15 cellular contexts compared by ENCODE assay signal in genomic region chr19:49801401-49801888, GRCh38. TPM values are rescaled to one million over a fixed set of nuclear protein-coding genes. Genes with fewer than 3 reads are reported as not detected.
DNase-seq lines count a peak whose midpoint lies in the region; ATAC-seq and TF ChIP-seq lines count a peak whose summit lies in the region.
"Had no signal": no experiment of that assay in that cellular context is flagged by ENCODE, and none has a peak within 500 bp of the region (broad histone marks: within the 10 kb centered on the region; RNA-seq: fewer than 3 reads in every experiment).

No MANE protein-coding gene starts in this region.

- H3K36me3 ChIP-seq in neural cell (ENCODE audit: insufficient read depth, low read length) = no peaks in the 10 kb centered on the region

- H3K9me2 ChIP-seq in neural cell (ENCODE audit: insufficient read depth, low read length) = no peaks in the 10 kb centered on the region

- no peaks in the 10 kb centered on the region for H3K79me2 ChIP-seq in neural cell (replicated peaks; ENCODE audit: insufficient read depth, low read length)

- H3K4me3 ChIP-seq in fibroblast of mammary gland (ENCODE audit: control insufficient read depth, low read depth, low read length) (no peak overlapping the region), neural cell (ENCODE audit: low read length) (peak overlapping the region; percentile 54)
- H3K4me3 ChIP-seq: A549 had no signal

- no peak for TF ChIP-seq EP300 in neural cell (conservative IDR thresholded peaks at IDR 0.05; ENCODE audit: poor library complexity, severe bottlenecking)

- TF ChIP-seq CTCF in fibroblast of mammary gland (conservative IDR thresholded peaks at IDR 0.05; ENCODE audit: control insufficient read depth, insufficient read depth, low read depth, low read length) (no peak), neural cell (IDR thresholded peaks at IDR 0.05; ENCODE audit: poor library complexity, severe bottlenecking) (no peak)

- H3K27ac ChIP-seq in neural cell (ENCODE audit: low read length) = no peak overlapping the region
- H3K27ac ChIP-seq: A549 had no signal

- no peak overlapping the region for H2AFZ ChIP-seq in neural cell (ENCODE audit: low read depth, low read length)

- H3K9me3 ChIP-seq in neural cell (ENCODE audit: low read length) = no peaks in the 10 kb centered on the region
- H3K9me3 ChIP-seq: A549 had no signal

- TF ChIP-seq RAD21 in neural cell (conservative IDR thresholded peaks at IDR 0.05) = no peak

- H4K20me1 ChIP-seq in neural cell (ENCODE audit: insufficient read depth) = no peaks in the 10 kb centered on the region

- peak; percentile 1 for ATAC-seq in Right ventricle myocardium superior (ENCODE audit: poor library complexity)
- ATAC-seq in HG02610 (IDR thresholded peaks at IDR 0.05; ENCODE audit: unreplicated experiment) = no peak
- ATAC-seq: stimulated activated naive B cell treated with anti-CD40 and anti-IgM and Interleukin-4, amounts not matched to agents 10 μg/mL and 1 μg/mL and 100 μg/mL, for 72 hours had no signal

- H3F3A ChIP-seq in neural cell (ENCODE audit: insufficient read depth, low read length, poor library complexity, severe bottlenecking) = no peaks in the 10 kb centered on the region

- DNase-seq in Right ventricle myocardium superior = no peak
- DNase-seq in cardiac septum (ENCODE audit: low spot score) = no peak
- DNase-seq in fibroblast of mammary gland (ENCODE audit: low read depth) = peak; percentile 31
- no peak for DNase-seq in NCI-H187 treated with DMSO at 0.1 percent for 48 hours (lab: John Stamatoyannopoulos, UW)
- no peak for DNase-seq in 8988T
- DNase-seq in activated naive CD4-positive, alpha-beta T cell treated with Interleukin-2 at 50 U/mL for 16 hours = no peak
- DNase-seq: aorta; DMS79; left cardiac atrium; MM.1S; stimulated activated naive B cell treated with anti-CD40 and anti-IgM and Interleukin-4, amounts not matched to agents 10 μg/mL and 1 μg/mL and 100 μg/mL, for 72 hours had no signal

- H3K4me2 ChIP-seq in neural cell (ENCODE audit: low read length) = no peak overlapping the region
- H3K4me2 ChIP-seq: A549 had no signal

- intact Hi-C loops in Right ventricle myocardium superior (cut with DNase I) (no loop called here), cardiac septum (cut with DNase I) (no loop called here)

- H3K9ac ChIP-seq in neural cell (ENCODE audit: low read length) = peak overlapping the region; percentile 60

- no peaks in the 10 kb centered on the region for H3K27me3 ChIP-seq in neural cell (ENCODE audit: insufficient read depth, low read depth, low read length)

TF ChIP-seq in neural cell, 6 proteins besides CTCF, POLR2A, EP300 and RAD21:
- TF ChIP-seq TAF1 (IDR thresholded peaks at IDR 0.05; ENCODE audit: low read depth) (no peak), REST (IDR thresholded peaks at IDR 0.05; ENCODE audit: borderline replicate concordance) (no peak), SMC3 (conservative IDR thresholded peaks at IDR 0.05; ENCODE audit: poor library complexity) (no peak), POLR2AphosphoS5 (IDR thresholded peaks at IDR 0.05) (no peak), MXI1 (conservative IDR thresholded peaks at IDR 0.05; ENCODE audit: poor library complexity, severe bottlenecking) (no peak), EZH2 (IDR thresholded peaks at IDR 0.05; ENCODE audit: borderline replicate concordance, insufficient read depth, low read length, poor library complexity, severe bottlenecking) (no peak)
TF ChIP-seq in neural cell: peak in this region for 0.

RNA-seq across cellular contexts. Expression of gene FUZ, which starts 11.6 kb away (rescaled TPM):
- total RNA-seq in Right ventricle myocardium superior = 19.8 TPM
- total RNA-seq in cardiac septum = 13.7 TPM
- 32.9 and 35.4 TPM in 2 replicates for polyA plus RNA-seq in neural cell
- 20.2 and 21.9 TPM in 2 replicates for polyA minus RNA-seq in neural cell

RNA-seq across cellular contexts. Expression of gene MED25, which starts 16.6 kb away (rescaled TPM):
- total RNA-seq in Right ventricle myocardium superior (83.4 TPM), cardiac septum (33.0 TPM)
- 18.9 and 22.0 TPM in 2 replicates for polyA plus RNA-seq in neural cell
- polyA minus RNA-seq in neural cell = 25.9 and 27.5 TPM in 2 replicates

RNA-seq across cellular contexts. Expression of gene AP2A1, which starts 34.6 kb away (rescaled TPM):
- total RNA-seq in Right ventricle myocardium superior (62.7 TPM), cardiac septum (63.9 TPM)
- polyA plus RNA-seq in neural cell = 40.8 and 53.4 TPM in 2 replicates
- 79.1 and 79.4 TPM in 2 replicates for polyA minus RNA-seq in neural cell

RNA-seq across cellular contexts. Expression of gene TSKS, which starts 38.3 kb away (rescaled TPM):
- total RNA-seq in Right ventricle myocardium superior = 0.86 TPM
- 0.24 TPM for total RNA-seq in cardiac septum
- not detected in 2 replicates for polyA plus RNA-seq in neural cell
- not detected in 2 replicates for polyA minus RNA-seq in neural cell
- total RNA-seq: NCI-H460 had no signal
- polyA plus RNA-seq: A549 had no signal

RNA-seq across cellular contexts. Expression of gene PTOV1, which starts 49.5 kb away (rescaled TPM):
- 120 TPM for total RNA-seq in Right ventricle myocardium superior
- total RNA-seq in cardiac septum = 95.8 TPM
- polyA plus RNA-seq in neural cell = 199 and 288 TPM in 2 replicates
- 122 and 133 TPM in 2 replicates for polyA minus RNA-seq in neural cell
